In the genomic region with DNA sequence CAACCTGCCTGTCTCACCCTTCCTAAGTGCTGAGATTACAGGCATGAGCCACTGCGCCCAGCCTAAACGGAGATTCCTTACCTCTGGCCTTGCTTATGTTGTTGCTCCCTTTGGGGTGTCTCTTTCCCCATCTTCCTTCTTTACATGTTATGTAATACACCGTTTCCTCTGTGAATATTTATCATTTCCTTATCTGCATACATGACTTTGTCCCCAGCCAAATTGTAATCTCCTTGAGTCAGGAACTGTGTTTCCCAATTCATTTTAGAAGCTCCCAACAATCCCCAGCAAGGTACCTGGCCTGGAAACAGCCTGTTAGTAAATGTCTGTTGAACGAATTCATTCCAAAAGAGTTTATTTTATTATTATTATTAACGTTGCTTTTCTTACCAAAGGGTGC, we compare ENCODE assay signal across 26 cellular contexts.
"Had no signal": no experiment of that assay in that cellular context is flagged by ENCODE, and none has a peak within 500 bp of the region (broad histone marks: within the 10 kb centered on the region; RNA-seq: fewer than 3 reads in every experiment).

No MANE protein-coding gene starts in this region.

- H3K9me3 Mint-ChIP-seq: activated CD4-positive, alpha-beta memory T cell treated with anti-CD3 and anti-CD28 coated beads for 36 hours; activated naive CD8-positive, alpha-beta T cell treated with anti-CD3 and anti-CD28 coated beads, Interleukin-2, amount 50 U/mL, for 24 hours; activated T-cell treated with anti-CD3 and anti-CD28 coated beads, Interleukin-2, amount 50 U/mL, for 4 hours; activated T-helper 17 cell treated with anti-CD3 and anti-CD28 coated beads, Interleukin-2, amount 50 U/mL, for 72 hours; immature natural killer cell; mesothelial cell of epicardium; nephron progenitor cell had no signal

- H3K4me3 Mint-ChIP-seq: activated CD4-positive, alpha-beta memory T cell treated with anti-CD3 and anti-CD28 coated beads for 36 hours; activated naive CD8-positive, alpha-beta T cell treated with anti-CD3 and anti-CD28 coated beads, Interleukin-2, amount 50 U/mL, for 24 hours; activated T-cell treated with anti-CD3 and anti-CD28 coated beads, Interleukin-2, amount 50 U/mL, for 4 hours; immature natural killer cell; mesothelial cell of epicardium; nephron progenitor cell had no signal

- H3K27ac Mint-ChIP-seq: activated CD4-positive, alpha-beta memory T cell treated with anti-CD3 and anti-CD28 coated beads for 36 hours; activated naive CD8-positive, alpha-beta T cell treated with anti-CD3 and anti-CD28 coated beads, Interleukin-2, amount 50 U/mL, for 24 hours; activated T-helper 17 cell treated with anti-CD3 and anti-CD28 coated beads, Interleukin-2, amount 50 U/mL, for 72 hours; mesothelial cell of epicardium; naive B cell; nephron progenitor cell had no signal

- DNase-seq: activated CD4-positive, alpha-beta memory T cell treated with anti-CD3 and anti-CD28 coated beads for 36 hours; activated CD4-positive, alpha-beta T cell treated with anti-CD3 and anti-CD28 coated beads for 48 hours; activated gamma-delta T cell treated with Interleukin-2 at 50 U/mL for 16 hours; activated naive CD4-positive, alpha-beta T cell treated with anti-CD3 and anti-CD28 coated beads, Interleukin-2, amount 50 U/mL, for 16 hours; activated naive CD8-positive, alpha-beta T cell treated with anti-CD3 and anti-CD28 coated beads, Interleukin-2, amount 50 U/mL, for 24 hours; activated T-cell treated with anti-CD3 and anti-CD28 coated beads, Interleukin-2, amount 50 U/mL, for 4 hours; central memory CD4-positive, alpha-beta T cell; foreskin fibroblast; head of caudate nucleus; hippocampal formation; immature natural killer cell; kidney; left colon; mammary epithelial cell; naive B cell; nephron progenitor cell; nucleus accumbens; pancreas; spleen; stimulated activated naive CD4-positive, alpha-beta T cell; T-helper 9 cell; tibial artery; upper lobe of right lung; WERI-Rb-1 had no signal

- H3K36me3 Mint-ChIP-seq: activated CD4-positive, alpha-beta memory T cell treated with anti-CD3 and anti-CD28 coated beads for 36 hours; immature natural killer cell; mesothelial cell of epicardium; naive B cell had no signal
